In genomic region chr17:29032798-29033197, GRCh38 we compare ENCODE assay signal across 19 cellular contexts. TPM values are rescaled to one million over a fixed set of nuclear protein-coding genes. Genes with fewer than 3 reads are reported as not detected.
"Had no signal": no experiment of that assay in that cellular context is flagged by ENCODE, and none has a peak within 500 bp of the region (broad histone marks: within the 10 kb centered on the region; RNA-seq: fewer than 3 reads in every experiment).

No MANE protein-coding gene starts in this region.

- H3K9me3 ChIP-seq: testis had no signal

- DNase-seq: activated CD4-positive, alpha-beta T cell treated with anti-CD3 and anti-CD28 coated beads, Interleukin-2, amount 50 U/mL, for 1 hour; activated CD4-positive, CD25-positive, alpha-beta regulatory T cell; activated naive CD4-positive, alpha-beta T cell treated with anti-CD3 and anti-CD28 coated beads for 36 hours; activated T-cell treated with anti-CD3 and anti-CD28 coated beads for 4 hours; central memory CD4-positive, alpha-beta T cell; foreskin fibroblast; glutamatergic neuron; islet precursor cell; stimulated activated CD4-positive, alpha-beta T cell treated with anti-CD3 and anti-CD28 coated beads, Interleukin-4, amount 100 ng/mL, for 24 hours; stimulated activated naive CD8-positive, alpha-beta T cell treated with anti-CD3 and anti-CD28 coated beads, Interleukin-15, amount 100 ng/mL, for 72 hours; testis had no signal

- H3K27ac Mint-ChIP-seq: activated naive CD4-positive, alpha-beta T cell treated with anti-CD3 and anti-CD28 coated beads for 36 hours; activated T-helper 17 cell treated with anti-CD3 and anti-CD28 coated beads, Interleukin-2, amount 50 U/mL, for 72 hours; nephron; stimulated activated naive CD8-positive, alpha-beta T cell treated with anti-CD3 and anti-CD28 coated beads, Interleukin-15, amount 100 ng/mL, for 72 hours; T-helper 1 cell treated with Interleukin-12 subunit alpha and Interleukin-12 subunit beta and Interleukin-4 antibody, amounts not matched to agents 30 μg/mL and 1 μg/mL, for 36 hours had no signal

- H3K4me3 ChIP-seq: testis had no signal

- H3K4me3 Mint-ChIP-seq: activated naive CD4-positive, alpha-beta T cell treated with anti-CD3 and anti-CD28 coated beads for 36 hours; activated T-helper 17 cell treated with anti-CD3 and anti-CD28 coated beads, Interleukin-2, amount 50 U/mL, for 72 hours; nephron; stimulated activated naive CD8-positive, alpha-beta T cell treated with anti-CD3 and anti-CD28 coated beads, Interleukin-15, amount 100 ng/mL, for 72 hours; T-helper 1 cell treated with Interleukin-12 subunit alpha and Interleukin-12 subunit beta and Interleukin-4 antibody, amounts not matched to agents 30 μg/mL and 1 μg/mL, for 36 hours had no signal

- H3K4me1 Mint-ChIP-seq: activated T-helper 17 cell treated with anti-CD3 and anti-CD28 coated beads, Interleukin-2, amount 50 U/mL, for 72 hours; stimulated activated naive CD8-positive, alpha-beta T cell treated with anti-CD3 and anti-CD28 coated beads, Interleukin-15, amount 100 ng/mL, for 72 hours had no signal

- H3K4me1 ChIP-seq: testis had no signal

- H3K27me3 ChIP-seq: testis had no signal

- H3K27ac ChIP-seq: testis had no signal

- ATAC-seq: activated T-helper 17 cell treated with anti-CD3 and anti-CD28 coated beads, Interleukin-2, amount 50 U/mL, for 72 hours; left lobe of liver; stimulated activated naive CD8-positive, alpha-beta T cell treated with anti-CD3 and anti-CD28 coated beads, Interleukin-15, amount 100 ng/mL, for 72 hours had no signal

RNA-seq across cellular contexts. Expression of gene SEZ6, which starts 27.0 kb away (rescaled TPM):
- total RNA-seq: activated CD8-positive, alpha-beta memory T cell treated with anti-CD3 and anti-CD28 coated beads for 36 hours; activated naive CD4-positive, alpha-beta T cell treated with anti-CD3 and anti-CD28 coated beads for 36 hours; activated T-helper 17 cell treated with anti-CD3 and anti-CD28 coated beads, Interleukin-2, amount 50 U/mL, for 72 hours; astrocyte; left lobe of liver; osteoblast; ureter had no signal
